18 cellular contexts compared by ENCODE assay signal in the genomic region with DNA sequence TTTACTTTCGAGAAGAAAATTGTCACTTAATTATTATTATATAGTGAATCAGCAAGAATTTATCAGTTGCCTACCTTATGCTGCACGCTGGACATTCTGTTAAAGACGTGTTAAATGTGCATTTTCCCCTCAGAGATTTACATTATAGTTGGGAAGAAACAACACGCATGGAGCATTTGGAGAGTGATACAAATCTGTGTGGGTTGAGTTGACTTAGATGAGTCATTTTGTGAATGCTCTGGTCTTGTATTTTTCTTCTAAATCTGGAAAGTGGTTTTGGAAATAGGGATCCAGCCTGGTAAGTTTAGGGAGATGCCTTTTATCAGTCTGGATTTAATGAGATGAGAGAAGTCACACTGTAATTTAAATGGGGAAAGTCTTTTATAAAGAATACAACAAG.
"Had no signal": no experiment of that assay in that cellular context is flagged by ENCODE, and none has a peak within 500 bp of the region (broad histone marks: within the 10 kb centered on the region; RNA-seq: fewer than 3 reads in every experiment).

No MANE protein-coding gene starts in this region.

- H3K4me1 Mint-ChIP-seq: activated CD4-positive, alpha-beta memory T cell treated with anti-CD3 and anti-CD28 coated beads, Interleukin-2, amount 10 ng/mL, durations not matched to agents 7 days and 5 days; central memory CD8-positive, alpha-beta T cell; stimulated activated memory B cell treated with anti-CD40 and anti-IgM and Interleukin-4, amounts not matched to agents 10 μg/mL and 1 μg/mL and 100 μg/mL, for 72 hours had no signal

- H3K27ac Mint-ChIP-seq: activated CD4-positive, alpha-beta memory T cell treated with anti-CD3 and anti-CD28 coated beads, Interleukin-2, amount 10 ng/mL, durations not matched to agents 7 days and 5 days; stimulated activated memory B cell treated with anti-CD40 and anti-IgM and Interleukin-4, amounts not matched to agents 10 μg/mL and 1 μg/mL and 100 μg/mL, for 72 hours; type B pancreatic cell had no signal

- H3K27me3 ChIP-seq: foreskin keratinocyte, sigmoid colon, suprapubic skin had no signal

- H3K9me3 ChIP-seq: sigmoid colon, suprapubic skin had no signal

- FAIRE-seq: endothelial cell of umbilical vein had no signal

- H3K9me3 Mint-ChIP-seq: activated CD4-positive, alpha-beta memory T cell treated with anti-CD3 and anti-CD28 coated beads, Interleukin-2, amount 10 ng/mL, durations not matched to agents 7 days and 5 days; central memory CD8-positive, alpha-beta T cell; stimulated activated memory B cell treated with anti-CD40 and anti-IgM and Interleukin-4, amounts not matched to agents 10 μg/mL and 1 μg/mL and 100 μg/mL, for 72 hours; type B pancreatic cell had no signal

- H3K4me3 Mint-ChIP-seq: activated CD4-positive, alpha-beta memory T cell treated with anti-CD3 and anti-CD28 coated beads, Interleukin-2, amount 10 ng/mL, durations not matched to agents 7 days and 5 days; central memory CD8-positive, alpha-beta T cell; stimulated activated memory B cell treated with anti-CD40 and anti-IgM and Interleukin-4, amounts not matched to agents 10 μg/mL and 1 μg/mL and 100 μg/mL, for 72 hours; type B pancreatic cell had no signal

- H3K4me3 ChIP-seq: coronary artery, sigmoid colon, suprapubic skin had no signal

- ATAC-seq: foreskin keratinocyte; stimulated activated memory B cell treated with anti-CD40 and anti-IgM and Interleukin-4, amounts not matched to agents 10 μg/mL and 1 μg/mL and 100 μg/mL, for 72 hours had no signal

- H3K27me3 Mint-ChIP-seq: activated CD4-positive, alpha-beta memory T cell treated with anti-CD3 and anti-CD28 coated beads, Interleukin-2, amount 10 ng/mL, durations not matched to agents 7 days and 5 days; central memory CD8-positive, alpha-beta T cell; stimulated activated memory B cell treated with anti-CD40 and anti-IgM and Interleukin-4, amounts not matched to agents 10 μg/mL and 1 μg/mL and 100 μg/mL, for 72 hours; type B pancreatic cell had no signal

- H3K4me1 ChIP-seq: sigmoid colon, suprapubic skin had no signal

- DNase-seq: activated CD4-positive, alpha-beta memory T cell treated with anti-CD3 and anti-CD28 coated beads, Interleukin-2, amount 10 ng/mL, durations not matched to agents 7 days and 5 days; activated naive CD4-positive, alpha-beta T cell treated with Interleukin-2 at 50 U/mL for 16 hours; effector CD8-positive, alpha-beta T cell; foreskin keratinocyte; glutamatergic neuron; hypothalamus; kidney glomerular epithelial cell; SIG-M5; sigmoid colon; stimulated activated CD4-positive, alpha-beta T cell treated with anti-CD3 and anti-CD28 coated beads, Interleukin-12 subunit alpha, Interleukin-12 subunit beta, amount 100 ng/mL, for 4 hours; stimulated activated CD4-positive, alpha-beta T cell treated with anti-CD3 and anti-CD28 coated beads, Interleukin-2, amount 100 ng/mL, for 24 hours; WERI-Rb-1 had no signal

- H3K27ac ChIP-seq: coronary artery, foreskin keratinocyte, sigmoid colon, suprapubic skin, WERI-Rb-1 had no signal
